In the genomic region with DNA sequence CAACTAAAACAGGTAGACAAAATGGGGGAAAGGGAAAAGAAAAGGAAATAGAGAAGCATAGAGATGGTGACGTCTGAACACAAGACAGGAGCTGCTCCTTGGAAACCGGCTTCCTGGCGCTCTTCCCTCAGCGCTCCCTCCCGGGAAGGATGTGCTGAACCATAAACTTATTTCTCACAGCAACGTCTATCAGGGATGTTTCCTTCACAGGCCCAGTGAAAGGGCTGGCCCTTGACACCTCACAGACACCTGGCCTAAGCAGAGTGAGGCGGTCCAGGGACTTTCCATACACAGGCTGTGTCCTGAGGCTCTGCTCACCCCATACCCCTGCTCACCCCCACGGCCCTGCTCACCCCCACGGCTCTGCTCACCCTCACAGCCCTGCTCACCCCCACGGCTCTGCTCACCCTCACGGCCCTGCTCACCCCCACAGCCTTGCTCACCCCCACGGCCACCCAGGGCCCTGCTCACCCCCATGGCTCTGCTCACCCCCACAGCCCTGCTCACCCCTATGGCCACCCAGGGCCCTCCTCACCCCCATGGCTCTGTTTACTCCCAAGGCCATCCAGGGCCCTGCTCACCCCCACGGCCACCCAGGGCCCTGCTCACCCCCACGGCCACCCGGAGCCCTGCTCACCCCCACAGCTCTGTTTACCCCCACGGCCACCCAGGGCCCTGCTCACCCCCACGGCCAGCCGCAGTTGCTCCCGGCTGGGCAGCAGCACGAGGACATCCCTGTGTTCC, we compare ENCODE assay signal across 20 cellular contexts. TPM values are rescaled to one million over a fixed set of nuclear protein-coding genes. Genes with fewer than 3 reads are reported as not detected.
DNase-seq lines count a peak whose midpoint lies in the region; ATAC-seq, FAIRE-seq and TF ChIP-seq lines count a peak whose summit lies in the region.
"Had no signal": no experiment of that assay in that cellular context is flagged by ENCODE, and none has a peak within 500 bp of the region (broad histone marks: within the 10 kb centered on the region; RNA-seq: fewer than 3 reads in every experiment).

No MANE protein-coding gene starts in this region.

- intact Hi-C loops in left ventricle myocardium superior (cut with micrococcal nuclease) = no loop called here
- intact Hi-C loops in heart left ventricle (cut with DNase I) = no loop called here

- FAIRE-seq in small intestine (lab: Jason Lieb, UNC) = no peak
- FAIRE-seq: A204.1, GM18507 had no signal

- H3K18ac ChIP-seq in neuronal stem cell (ENCODE audit: low read length) = peak overlapping the region; percentile 91

- H2AFZ ChIP-seq in neuronal stem cell (ENCODE audit: low read length) = no peak overlapping the region
- H2AFZ ChIP-seq: GM23248 had no signal

- peak overlapping the region; percentile 83 for H3K14ac ChIP-seq in neuronal stem cell (ENCODE audit: low read length)

- H3K27ac ChIP-seq in heart left ventricle (no peak overlapping the region), neuronal stem cell (replicated peaks; ENCODE audit: low read length) (no peak overlapping the region), tibial nerve (peak overlapping the region; percentile 34 to 79 (median 62)), small intestine (ENCODE audit: low read depth in 1 of 2, low read length in 1 of 2) (no peak overlapping the region), SJCRH30 (no peak overlapping the region)
- H3K27ac ChIP-seq: GM23248 had no signal

- H3K9me3 ChIP-seq in heart left ventricle (no peaks in the 10 kb centered on the region), neuronal stem cell (replicated peaks in 1 of 2; ENCODE audit: control insufficient read depth in 2 of 2, insufficient read depth in 1 of 2, low read depth in 1 of 2, low read length in 2 of 2) (peaks cover 0 to 6% of the 10 kb centered on the region in 2 donors), tibial nerve (no peaks in the 10 kb centered on the region), small intestine (ENCODE audit: control insufficient read depth, low read depth) (no peaks in the 10 kb centered on the region), SJCRH30 (replicated peaks) (no peaks in the 10 kb centered on the region)

- TF ChIP-seq CTCF in heart left ventricle (IDR thresholded peaks at IDR 0.05) = no peak
- TF ChIP-seq CTCF in tibial nerve (IDR thresholded peaks at IDR 0.05) = no peak

- TF ChIP-seq EP300 in tibial nerve (IDR thresholded peaks at IDR 0.05) = no peak

- H3K4me1 ChIP-seq in heart left ventricle (peaks cover 0 to 11% (median 3%) of the 10 kb centered on the region in 12 donors), neuronal stem cell (ENCODE audit: control insufficient read depth in 2 of 2, insufficient read depth in 1 of 2, low read depth in 1 of 2, low read length in 2 of 2) (peaks cover 5 to 7% of the 10 kb centered on the region in 2 donors), tibial nerve (peaks cover 0 to 24% (median 5%) of the 10 kb centered on the region in 4 donors), small intestine (ENCODE audit: control insufficient read depth in 2 of 2, insufficient read depth in 1 of 2, low read depth in 1 of 2, low read length in 1 of 2) (peaks cover 0 to 8% of the 10 kb centered on the region in 2 donors), SJCRH30 (no peaks in the 10 kb centered on the region)

- no peaks in the 10 kb centered on the region for H3K36me3 ChIP-seq in heart left ventricle
- H3K36me3 ChIP-seq in neuronal stem cell (replicated peaks in 1 of 2; ENCODE audit: control insufficient read depth in 2 of 2, insufficient read depth in 2 of 2, low read length in 2 of 2) = peaks cover 0 to 6% of the 10 kb centered on the region in 2 donors
- H3K36me3 ChIP-seq in tibial nerve = no peaks in the 10 kb centered on the region
- H3K36me3 ChIP-seq in small intestine (ENCODE audit: control insufficient read depth in 2 of 2, insufficient read depth in 2 of 2, low read length in 2 of 2) = no peaks in the 10 kb centered on the region
- no peaks in the 10 kb centered on the region for H3K36me3 ChIP-seq in SJCRH30

- H3K4me2 ChIP-seq in neuronal stem cell (ENCODE audit: insufficient read depth, low read length, poor library complexity, severe bottlenecking) = no peak overlapping the region

- TF ChIP-seq POLR2A in heart left ventricle (IDR thresholded peaks at IDR 0.05) = no peak
- TF ChIP-seq POLR2A in tibial nerve (IDR thresholded peaks at IDR 0.05) = no peak

- DNase-seq in left ventricle myocardium superior (no peak), heart left ventricle (no peak), kidney tubule cell (ENCODE audit: low spot score) (peak; percentile 16), neuronal stem cell (ENCODE audit: low spot score) (no peak), tibial nerve (ENCODE audit: low spot score in 2 of 2) (no peak), small intestine (no peak), SJCRH30 (no peak)
- DNase-seq: CD4-positive, CD25-positive, alpha-beta regulatory T cell; DMS53; GM23248; NCI-H1048; NCI-H146; NCI-H2107; NCI-H748 treated with DMSO at 0.1 percent for 48 hours; SIG-M5 had no signal

- no peak overlapping the region for H2BK12ac ChIP-seq in neuronal stem cell (ENCODE audit: low read length)

- ATAC-seq in left ventricle myocardium superior (peak; percentile 11), heart left ventricle (no peak), GM18502 (IDR thresholded peaks at IDR 0.05; ENCODE audit: poor library complexity, unreplicated experiment) (no peak)
- ATAC-seq: HCT116 had no signal

- peak overlapping the region; percentile 49 for H2AK5ac ChIP-seq in neuronal stem cell (ENCODE audit: low read depth, low read length)

- H2BK5ac ChIP-seq in neuronal stem cell (ENCODE audit: low read length) = no peak overlapping the region

- no peak overlapping the region for H2BK120ac ChIP-seq in neuronal stem cell (ENCODE audit: low read depth, low read length)

- no peak overlapping the region for H4K91ac ChIP-seq in neuronal stem cell (ENCODE audit: low read depth, low read length, poor library complexity)

- H2BK15ac ChIP-seq in neuronal stem cell (ENCODE audit: low read length) = peak overlapping the region; percentile 93

- 66 to 73% (median 70%) methylated on average over 14 to 20 of the region's 20 CpGs for WGBS in heart left ventricle, 4 donors
- WGBS in neuronal stem cell (ENCODE audit: extremely low coverage in 2 of 2, insufficient read length in 2 of 2, insufficient replicate concordance in 1 of 2), 2 donors = no CpG with 5 or more reads among the region's 20 CpGs
- 55 to 58% methylated on average over 19 to 20 of the region's 20 CpGs for WGBS in tibial nerve, 2 donors
- WGBS in small intestine, 3 donors = 60 to 69% (median 65%) methylated on average over 17 to 20 of the region's 20 CpGs

- peak overlapping the region; percentile 23 for H3K4ac ChIP-seq in neuronal stem cell (ENCODE audit: low read length)

- H3K9ac ChIP-seq in neuronal stem cell (ENCODE audit: low read depth, low read length, poor library complexity) = no peak overlapping the region
- H3K9ac ChIP-seq: GM23248 had no signal

- H4K8ac ChIP-seq in neuronal stem cell (ENCODE audit: low read depth, low read length) = no peak overlapping the region

- H3K4me3 ChIP-seq in heart left ventricle = no peak overlapping the region
- H3K4me3 ChIP-seq in neuronal stem cell (ENCODE audit: low read length in 2 of 2) = no peak overlapping the region
- peak overlapping the region in 2 of 4 donors; percentile 3 to 29 for H3K4me3 ChIP-seq in tibial nerve
- H3K4me3 ChIP-seq in small intestine (ENCODE audit: low read depth in 1 of 2, low read length in 2 of 2) = no peak overlapping the region
- no peak overlapping the region for H3K4me3 ChIP-seq in SJCRH30
- H3K4me3 ChIP-seq: GM23248 had no signal

- H3K23ac ChIP-seq in neuronal stem cell (ENCODE audit: low read depth, low read length, poor library complexity) = peak overlapping the region; percentile 94

- H3K79me1 ChIP-seq in neuronal stem cell (ENCODE audit: low read depth, low read length) = peaks cover 5% of the 10 kb centered on the region

- H3K27me3 ChIP-seq in heart left ventricle (no peaks in the 10 kb centered on the region), neuronal stem cell (ENCODE audit: control insufficient read depth in 3 of 3, insufficient read depth in 3 of 3, low read depth in 1 of 3, low read length in 3 of 3) (no peaks in the 10 kb centered on the region), tibial nerve (no peaks in the 10 kb centered on the region), small intestine (ENCODE audit: control insufficient read depth in 2 of 2, insufficient read depth in 2 of 2, low read length in 2 of 2) (no peaks in the 10 kb centered on the region), SJCRH30 (peaks cover 13% of the 10 kb centered on the region)

RNA-seq across cellular contexts. Expression of gene FRMD1, which starts 0.6 kb away (rescaled TPM):
- 0.45 TPM for total RNA-seq in left ventricle myocardium superior
- total RNA-seq in heart left ventricle = under 1 TPM in 2 of 9 donors, not detected in 7; 0.16 to 0.50 TPM
- under 1 TPM; 0.04 to 0.11 TPM for polyA plus RNA-seq in heart left ventricle
- polyA plus RNA-seq in neuronal stem cell (2013, experiment 1 of 2) = 0.20 TPM
- polyA plus RNA-seq in neuronal stem cell (2013, experiment 2 of 2) = 0.18 TPM
- total RNA-seq in tibial nerve = 10 to 100 TPM in 3 of 4 donors, 1 to 10 TPM in 1; 9.9 to 14.4 (median 12.5) TPM
- polyA plus RNA-seq in small intestine = 1 to 10 TPM in 2 of 3 donors, under 1 TPM in 1; 0.15 to 1.6 (median 1.1) TPM
- not detected in 2 replicates for total RNA-seq in SJCRH30 (2014; rRNA removed; shearing (Covaris generic))
- total RNA-seq: CD4-positive, CD25-positive, alpha-beta regulatory T cell; GM23248; HT1080 had no signal
- polyA plus RNA-seq: CD4-positive, CD25-positive, alpha-beta regulatory T cell; GM23248 had no signal

Comparison
In these comparisons a context has a peak if more than half of its experiments do, and no peak if none do; other contexts are left out.
1. H3K27ac ChIP-seq: peak in tibial nerve (4 of 4); none in heart left ventricle (0 of 12), neuronal stem cell (single experiment), small intestine (0 of 2) and SJCRH30 (single experiment).